In genomic region chr1:45348966-45349677, GRCh38 we compare ENCODE assay signal across 1 cellular context.
TF ChIP-seq lines count a peak whose summit lies in the region.

No MANE protein-coding gene starts in this region.

TF ChIP-seq in HCT116, 20 proteins besides CTCF, POLR2A, EP300 and RAD21 (continued from another document):
- no peak for TF ChIP-seq ZBTB33 (IDR thresholded peaks at IDR 0.05; ENCODE audit: extremely low read depth, insufficient replicate concordance, low read length)
- no peak for TF ChIP-seq TCF7L2 (IDR thresholded peaks at IDR 0.05; ENCODE audit: borderline replicate concordance, extremely low read depth, insufficient read depth, insufficient read length)
- no peak for TF ChIP-seq REST (IDR thresholded peaks at IDR 0.05; ENCODE audit: low read depth)
- no peak for TF ChIP-seq CEBPB (IDR thresholded peaks at IDR 0.05; ENCODE audit: low read depth)
- no peak for TF ChIP-seq FOSL1 (IDR thresholded peaks at IDR 0.05; ENCODE audit: low read depth)
- TF ChIP-seq ZFX (IDR thresholded peaks at IDR 0.05) = no peak
- no peak for TF ChIP-seq SP1 (IDR thresholded peaks at IDR 0.05; ENCODE audit: low read depth)
- no peak for TF ChIP-seq SIN3A (IDR thresholded peaks at IDR 0.05; ENCODE audit: low read depth)
- no peak for TF ChIP-seq ELF1 (IDR thresholded peaks at IDR 0.05; ENCODE audit: borderline replicate concordance, low read depth)
- TF ChIP-seq EZH2 (IDR thresholded peaks at IDR 0.05) = no peak
